Comparison of ENCODE assay signal across 15 cellular contexts in the genomic region with DNA sequence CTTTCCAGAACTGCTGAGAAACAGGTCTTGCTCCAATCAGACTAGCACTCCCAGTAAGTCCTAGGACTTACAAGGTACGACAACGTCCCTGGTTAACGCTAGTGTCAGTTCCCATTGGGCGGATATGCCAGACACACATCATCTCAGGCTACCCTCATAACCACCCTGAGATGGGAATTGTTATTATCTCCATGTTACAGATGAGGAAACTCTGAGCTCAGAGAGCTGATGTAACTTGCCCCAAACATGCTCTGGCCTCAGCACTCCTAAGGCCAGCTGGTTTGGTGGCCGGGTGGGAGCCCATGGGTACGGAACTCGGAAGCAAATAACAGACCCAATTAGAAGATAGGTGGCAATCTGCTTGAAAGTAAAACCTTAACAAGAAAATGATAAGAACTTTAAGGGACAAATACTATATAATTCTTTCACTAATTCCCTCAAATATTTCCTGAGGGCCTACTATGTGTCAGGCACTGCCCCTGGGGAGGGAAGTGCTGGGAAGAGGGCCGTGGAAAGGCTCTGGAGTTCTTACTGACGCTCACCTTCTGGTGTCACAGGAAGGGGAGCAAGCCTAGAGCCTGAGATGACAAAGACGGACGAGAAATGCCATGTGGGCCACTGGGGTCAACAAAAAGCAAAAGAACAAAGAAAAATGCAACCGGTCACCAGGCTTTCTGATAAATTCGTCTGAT. TPM values are rescaled to one million over a fixed set of nuclear protein-coding genes. Genes with fewer than 3 reads are reported as not detected.
DNase-seq lines count a peak whose midpoint lies in the region; ATAC-seq, FAIRE-seq and TF ChIP-seq lines count a peak whose summit lies in the region.
"Had no signal": no experiment of that assay in that cellular context is flagged by ENCODE, and none has a peak within 500 bp of the region (broad histone marks: within the 10 kb centered on the region; RNA-seq: fewer than 3 reads in every experiment).

No MANE protein-coding gene starts in this region.

- no peak for FAIRE-seq in K562 (lab: Jason Lieb, UNC)
- FAIRE-seq: A549 had no signal

- in situ Hi-C loops in K562 (cut with MboI): no loop called here

- H3K9me3 ChIP-seq in K562 (replicated peaks; ENCODE audit: control insufficient read depth, insufficient read depth, low read depth, low read length): no peaks in the 10 kb centered on the region
- no peaks in the 10 kb centered on the region for H3K9me3 ChIP-seq in stomach
- H3K9me3 ChIP-seq: A549 had no signal

- no peak overlapping the region for H3K4me3 ChIP-seq in K562
- H3K4me3 ChIP-seq in stomach: no peak overlapping the region
- H3K4me3 ChIP-seq: A549 had no signal

- CTCF ChIA-PET in K562 (lab: Yijun Ruan, JAX; ENCODE audit: low intra/inter-chr PET ratio): no interaction called here

- H3K4me3 Mint-ChIP-seq in activated naive CD8-positive, alpha-beta T cell: peak overlapping the region; percentile 60
- H3K4me3 Mint-ChIP-seq in activated naive CD8-positive, alpha-beta T cell treated with anti-CD3 and anti-CD28 coated beads, Interleukin-2, amount 50 U/mL, for 24 hours: no peak overlapping the region

- TF ChIP-seq POLR2A in K562 (conservative IDR thresholded peaks at IDR 0.05) (no peak), stomach (IDR thresholded peaks at IDR 0.05) (no peak)

- no TSS peak for BruUV-seq in K562 (replicated peaks; lab: Mats Ljungman, UMichigan)

- H2AFZ ChIP-seq in K562 (ENCODE audit: low read depth, low read length): no peak overlapping the region

- POLR2A ChIA-PET in K562 (lab: Yijun Ruan, JAX): interaction anchor here (0.5 to 8.4 kb wide), 2 partner anchors 8 to 724 kb away, joined by 4 to 86 read pairs; no protein-coding TSS in a partner anchor

- peak overlapping the region; percentile 4; the same call in 1 of the 2 replicates for H3K4me2 ChIP-seq in K562 (ENCODE audit: insufficient read depth, low read length)
- H3K4me2 ChIP-seq: A549 had no signal

- TF ChIP-seq RAD21 in K562 (CRISPR knock-in tag; conservative IDR thresholded peaks at IDR 0.05 in 1 of 2, IDR thresholded peaks at IDR 0.05 in 1 of 2): no peak

- intact Hi-C loops in K562 (cut with micrococcal nuclease): loop anchor here (5.0 kb wide), 1 partner anchor 91 kb away; no protein-coding TSS in a partner anchor
- intact Hi-C loops in stomach (cut with DNase I; ENCODE audit: low total_unique reads): loop anchor here (10.0 kb wide), 1 partner anchor 179 kb away; no protein-coding TSS in a partner anchor

- peak overlapping the region; percentile 11 for H3K27ac Mint-ChIP-seq in activated naive CD8-positive, alpha-beta T cell
- no peak overlapping the region for H3K27ac Mint-ChIP-seq in activated naive CD8-positive, alpha-beta T cell treated with anti-CD3 and anti-CD28 coated beads, Interleukin-2, amount 50 U/mL, for 24 hours

- TF ChIP-seq CTCF in K562 (IDR thresholded peaks at IDR 0.05 in 2 of 3, conservative IDR thresholded peaks at IDR 0.05 in 1 of 3; ENCODE audit: insufficient read depth in 2 of 3, low read depth in 1 of 3, low read length in 3 of 3): no peak
- TF ChIP-seq CTCF in stomach (IDR thresholded peaks at IDR 0.05): no peak

- no peaks in the 10 kb centered on the region for H3K9me3 Mint-ChIP-seq in activated naive CD8-positive, alpha-beta T cell (ENCODE audit: low read depth)
- H3K9me3 Mint-ChIP-seq in activated naive CD8-positive, alpha-beta T cell treated with anti-CD3 and anti-CD28 coated beads, Interleukin-2, amount 50 U/mL, for 24 hours: no peaks in the 10 kb centered on the region

- no peak for ATAC-seq in activated naive CD8-positive, alpha-beta T cell treated with anti-CD3 and anti-CD28 coated beads, Interleukin-2, amount 50 U/mL, for 24 hours
- peak; percentile 72 for ATAC-seq in K562
- no peak for ATAC-seq in HG03521 (IDR thresholded peaks at IDR 0.05; ENCODE audit: unreplicated experiment)
- ATAC-seq in esophagus mucosa: no peak
- ATAC-seq: foreskin keratinocyte had no signal

- TF ChIP-seq EP300 in K562 (IDR thresholded peaks at IDR 0.05; ENCODE audit: low read length): peak; percentile 54; the same call in 1 of the 2 replicates
- no peak for TF ChIP-seq EP300 in stomach (IDR thresholded peaks at IDR 0.05)

- no peaks in the 10 kb centered on the region for H3K27me3 Mint-ChIP-seq in activated naive CD8-positive, alpha-beta T cell
- no peaks in the 10 kb centered on the region for H3K27me3 Mint-ChIP-seq in activated naive CD8-positive, alpha-beta T cell treated with anti-CD3 and anti-CD28 coated beads, Interleukin-2, amount 50 U/mL, for 24 hours

- peaks cover 4% of the 10 kb centered on the region for H3K36me3 Mint-ChIP-seq in activated naive CD8-positive, alpha-beta T cell
- H3K36me3 Mint-ChIP-seq in activated naive CD8-positive, alpha-beta T cell treated with anti-CD3 and anti-CD28 coated beads, Interleukin-2, amount 50 U/mL, for 24 hours (ENCODE audit: low read depth): peaks cover 12% of the 10 kb centered on the region

- H3K27ac ChIP-seq in K562 (ENCODE audit: extremely low read depth, low read depth, low read length): no peak overlapping the region; the same call in 2 of the 3 replicates
- H3K27ac ChIP-seq in stomach: peak overlapping the region in 4 of 5 donors; percentile 13 to 67 (median 25)
- H3K27ac ChIP-seq: A549, foreskin keratinocyte, HL-60 had no signal

- peak overlapping the region; percentile 7 to 49; a peak in 2 of 4 replicates for H3K9ac ChIP-seq in K562 (ENCODE audit: insufficient read depth in 1 of 2, low read depth in 2 of 2, low read length in 2 of 2)

- DNase-seq in activated naive CD8-positive, alpha-beta T cell treated with anti-CD3 and anti-CD28 coated beads, Interleukin-2, amount 50 U/mL, for 24 hours: no peak
- DNase-seq in K562 (ENCODE audit: extremely low read depth in 1 of 4, low spot score in 3 of 4) (peak in 1 of 4 experiments; percentile 40), kidney tubule cell (ENCODE audit: low spot score) (peak; percentile 14), stomach (no peak)
- DNase-seq in activated CD4-positive, alpha-beta T cell treated with anti-CD3 and anti-CD28 coated beads, Interleukin-2, amount 50 U/mL, for 48 hours: no peak
- DNase-seq: dermis blood vessel endothelial cell, foreskin keratinocyte, NCI-H187 treated with DMSO at 0.1 percent for 48 hours, NCI-H774, SHP77 had no signal

- no peaks in the 10 kb centered on the region for H3K27me3 ChIP-seq in K562 (ENCODE audit: control insufficient read depth in 2 of 2, insufficient read depth in 2 of 2, low read length in 2 of 2)
- H3K27me3 ChIP-seq in stomach: no peaks in the 10 kb centered on the region
- H3K27me3 ChIP-seq: foreskin keratinocyte had no signal

- H3K36me3 ChIP-seq in K562 (ENCODE audit: control insufficient read depth, insufficient read depth, low read length): peaks cover 6% of the 10 kb centered on the region; the same call in 1 of the 3 replicates
- H3K36me3 ChIP-seq in stomach: no peaks in the 10 kb centered on the region

- H4K20me1 ChIP-seq in K562 (replicated peaks; ENCODE audit: control insufficient read depth, insufficient read depth, low read length): peaks cover 59% of the 10 kb centered on the region

- peaks cover 99% of the 10 kb centered on the region for H3K79me2 ChIP-seq in K562 (ENCODE audit: control insufficient read depth, insufficient read depth, low read length)

- peaks cover 97% of the 10 kb centered on the region for H3K4me1 Mint-ChIP-seq in activated naive CD8-positive, alpha-beta T cell (ENCODE audit: low read depth)
- H3K4me1 Mint-ChIP-seq in activated naive CD8-positive, alpha-beta T cell treated with anti-CD3 and anti-CD28 coated beads, Interleukin-2, amount 50 U/mL, for 24 hours: peaks cover 93% of the 10 kb centered on the region

- peaks cover 4% of the 10 kb centered on the region for H3K9me1 ChIP-seq in K562 (ENCODE audit: control insufficient read depth, insufficient read depth, low read length)

- 49% methylated on average over 13 of the region's 13 CpGs for WGBS in K562 (ENCODE audit: insufficient coverage, low coverage, missing lambda C conversion rate)
- 64 to 74% (median 69%) methylated on average over 13 of the region's 13 CpGs for WGBS in stomach, 5 donors

- peaks cover 1 to 30% of the 10 kb centered on the region in 2 experiments; a peak in 4 of 5 replicates for H3K4me1 ChIP-seq in K562 (replicated peaks in 1 of 2; ENCODE audit: control insufficient read depth in 2 of 2, insufficient read depth in 2 of 2, low read length in 2 of 2)
- H3K4me1 ChIP-seq in stomach: peaks cover 78 to 100% (median 90%) of the 10 kb centered on the region in 4 donors

TF ChIP-seq in K562, 482 proteins besides CTCF, POLR2A, EP300 and RAD21 (continues in another document):
- TF ChIP-seq ZKSCAN1 (IDR thresholded peaks at IDR 0.05; ENCODE audit: low read depth, low read length): peak; percentile 96
- peak; percentile 33; the same call in 1 of the 2 replicates for TF ChIP-seq ZKSCAN8 (CRISPR knock-in tag; IDR thresholded peaks at IDR 0.05)
- TF ChIP-seq ELF4 (CRISPR knock-in tag; IDR thresholded peaks at IDR 0.05): peak; percentile 47; the same call in 1 of the 2 replicates
- TF ChIP-seq RCOR1 (IDR thresholded peaks at IDR 0.05; ENCODE audit: borderline replicate concordance in 1 of 2, low read depth in 2 of 2, low read length in 2 of 2): peak in 1 of 2 experiments; percentile 43; a peak in 1 of 4 replicates
- TF ChIP-seq NFXL1 (CRISPR knock-in tag; IDR thresholded peaks at IDR 0.05): no peak
- no peak for TF ChIP-seq FOXA3 (CRISPR knock-in tag; conservative IDR thresholded peaks at IDR 0.05 in 1 of 2, IDR thresholded peaks at IDR 0.05 in 1 of 2)

RNA-seq across cellular contexts. Expression of gene CREBBP, which starts 6.9 kb away (rescaled TPM):
- 118 and 129 TPM in 2 replicates for total RNA-seq in K562 (2011; cell fraction: chromatin; rRNA removed; ENCODE audit: low replicate concordance)
- 52.7 and 61.3 TPM in 2 replicates for total RNA-seq in K562 (2011; cell fraction: nucleolus; rRNA removed)
- 58.0 and 84.6 TPM in 2 replicates for total RNA-seq in K562 (2011; cell fraction: nucleoplasm; rRNA removed)
- total RNA-seq in K562 (2014; rRNA removed): 9.4 and 9.7 TPM in 2 replicates
- 5.6 and 8.9 TPM in 2 replicates for total RNA-seq in K562 (2014; rRNA removed; fragmentation: Illumina TruSeq; extraction: Trizol)
- total RNA-seq in K562 (2015; rRNA removed; fragmentation: Illumina TruSeq; extraction: Trizol): 5.4 and 6.3 TPM in 2 replicates
- total RNA-seq in K562 (2021): 22.3 and 24.8 TPM in 2 replicates
- polyA plus RNA-seq in K562 (2011; rRNA removed): 2.6 and 4.1 TPM in 2 replicates
- polyA plus RNA-seq in K562 (2011; cell fraction: cytosol; rRNA removed): 2.6 and 2.8 TPM in 2 replicates
- polyA plus RNA-seq in K562 (2011; cell fraction: nucleus; rRNA removed): 12.7 and 15.9 TPM in 2 replicates
- polyA plus RNA-seq in K562 (2012): 8.9 and 10.8 TPM in 2 replicates
- polyA plus RNA-seq in K562 (2014; fragmentation: Illumina TruSeq; extraction: Trizol): 13.2 and 13.8 TPM in 2 replicates
- polyA plus RNA-seq in K562 (2014; fragmentation: Nextera tagmentation; extraction: Ambion mirVana): 1 to 10 TPM in 1 of 2 experiments, under 1 TPM in 1; 0.70 to 2.5 TPM
- polyA plus RNA-seq in K562 (2014; rRNA removed): 6.8 and 7.4 TPM in 2 replicates
- 9.9 and 15.2 TPM in 2 replicates for polyA minus RNA-seq in K562 (2011; rRNA and poly(A)+ RNA removed)
- 20.4 and 22.6 TPM in 2 replicates for polyA minus RNA-seq in K562 (2011; cell fraction: cytosol; rRNA and poly(A)+ RNA removed)
- 16.2 and 23.5 TPM in 2 replicates for polyA minus RNA-seq in K562 (2011; cell fraction: nucleus; rRNA and poly(A)+ RNA removed)
- total RNA-seq in stomach: 100 to 1,000 TPM in 2 of 5 donors, 10 to 100 TPM in 3; 75.5 to 116 (median 91.1) TPM
- polyA plus RNA-seq in stomach: 1 to 10 TPM; 6.7 to 9.3 (median 6.8) TPM
- 28.1 TPM for total RNA-seq in esophagus mucosa
